Comparison of ENCODE assay signal across 8 cellular contexts in the genomic region with DNA sequence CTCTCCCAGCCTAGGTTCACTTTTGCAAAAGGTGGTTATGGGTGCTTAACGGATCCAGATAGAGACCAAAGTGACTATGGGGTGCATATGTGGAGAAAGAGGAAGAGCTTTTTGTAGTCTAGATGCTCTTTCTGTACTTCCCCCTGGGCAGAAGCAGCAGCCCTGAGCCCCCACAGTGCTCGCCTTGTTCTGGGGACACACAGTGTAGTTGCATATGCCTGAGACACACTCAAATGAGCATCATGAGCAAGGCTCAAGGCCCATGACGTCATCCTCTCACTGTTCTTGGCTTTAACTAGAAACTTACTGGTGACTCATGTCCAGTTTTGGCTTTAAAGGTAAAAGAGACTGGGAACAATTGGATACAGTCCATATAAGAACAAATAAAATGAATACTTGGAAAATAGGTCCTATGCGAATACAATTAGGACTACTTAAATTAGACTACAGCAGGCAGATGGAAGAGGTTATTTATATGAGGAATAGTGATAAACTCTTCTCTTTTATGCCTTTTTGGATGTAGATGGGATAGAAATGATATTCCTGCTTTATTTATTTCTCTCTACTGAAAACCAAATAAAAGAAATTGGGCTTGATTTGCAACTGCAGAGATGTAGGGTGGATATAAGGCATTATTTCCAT. TPM values are rescaled to one million over a fixed set of nuclear protein-coding genes. Genes with fewer than 3 reads are reported as not detected.
DNase-seq lines count a peak whose midpoint lies in the region; ATAC-seq and TF ChIP-seq lines count a peak whose summit lies in the region.

No MANE protein-coding gene starts in this region.

- intact Hi-C loops in gastrocnemius medialis (cut with DNase I; ENCODE audit: low total_unique reads): loop anchor here (2.0 to 5.0 kb wide), 2 partner anchors 23 to 35 kb away; a partner anchor contains a TSS

- no peak overlapping the region for H2AFZ ChIP-seq in SK-N-SH (ENCODE audit: low read depth)

- peak; percentile 61 for ATAC-seq in GM18511 (IDR thresholded peaks at IDR 0.05; ENCODE audit: unreplicated experiment)
- peak; percentile 69 for ATAC-seq in HG03060 (IDR thresholded peaks at IDR 0.05; ENCODE audit: low read depth, unreplicated experiment)
- peak; percentile 79 to 88 for ATAC-seq in gastrocnemius medialis

- CTCF ChIA-PET in SK-N-SH (lab: Yijun Ruan, JAX): interaction anchor here (2.2 to 2.9 kb wide), 2 partner anchors 18 to 19 kb away, joined by 10 to 24 read pairs; no protein-coding TSS in a partner anchor

- H3K36me3 ChIP-seq in SK-N-SH (replicated peaks in 1 of 2; ENCODE audit: control insufficient read depth in 1 of 2, insufficient read depth in 2 of 2, low read length in 1 of 2): no peaks in the 10 kb centered on the region
- H3K36me3 ChIP-seq in gastrocnemius medialis: no peaks in the 10 kb centered on the region

- WGBS in SK-N-SH (ENCODE audit: low lambda C conversion rate): 30% methylated on average over 4 of the region's 4 CpGs

- TF ChIP-seq CTCF in SK-N-SH (IDR thresholded peaks at IDR 0.05): no peak
- no peak for TF ChIP-seq CTCF in gastrocnemius medialis (IDR thresholded peaks at IDR 0.05 in 4 of 5, conservative IDR thresholded peaks at IDR 0.05 in 1 of 5)

- H3K4me3 ChIP-seq in SK-N-SH (ENCODE audit: low read depth in 2 of 2, low read length in 1 of 2) (no peak overlapping the region), gastrocnemius medialis (no peak overlapping the region)

- H3K27ac ChIP-seq in SK-N-SH (ENCODE audit: low read depth in 2 of 2, low read length in 1 of 2) (peak overlapping the region; percentile 29 to 92; a peak in 3 of 4 replicates), gastrocnemius medialis (peak overlapping the region; percentile 84 to 94 (median 90))

- peaks cover 15% of the 10 kb centered on the region for H3F3A ChIP-seq in SK-N-SH (replicated peaks; ENCODE audit: insufficient read depth)

- DNase-seq in SK-N-SH (no peak), foreskin melanocyte (peak; percentile 98), gastrocnemius medialis (peak; percentile 83 to 86), SKM-1 (lab: John Stamatoyannopoulos, UW; ENCODE audit: unreplicated experiment) (no peak), NCI-H1694 treated with DMSO at 0.1 percent for 48 hours (lab: John Stamatoyannopoulos, UW) (no peak)
- no peak for DNase-seq in central memory CD4-positive, alpha-beta T cell

- H3K79me2 ChIP-seq in SK-N-SH (ENCODE audit: insufficient read depth): no peaks in the 10 kb centered on the region

- H3K4me2 ChIP-seq in SK-N-SH: peak overlapping the region; percentile 70; the same call in 1 of the 2 replicates

- POLR2A ChIA-PET in SK-N-SH (lab: Yijun Ruan, JAX): no interaction called here

- H3K9me3 ChIP-seq in SK-N-SH (no peaks in the 10 kb centered on the region), gastrocnemius medialis (no peaks in the 10 kb centered on the region)

- H3K9ac ChIP-seq in SK-N-SH: no peak overlapping the region

- TF ChIP-seq POLR2A in gastrocnemius medialis (IDR thresholded peaks at IDR 0.05): peak; percentile 63 to 81

- H4K20me1 ChIP-seq in SK-N-SH (ENCODE audit: insufficient read depth): no peaks in the 10 kb centered on the region

- H3K9me2 ChIP-seq in SK-N-SH: no peaks in the 10 kb centered on the region

- in situ Hi-C loops in gastrocnemius medialis (cut with MboI; ENCODE audit: low sequenced_read_pairs in 4 of 4): loop anchor here in 1 of 4 donors (25.0 kb wide), 1 partner anchor 145 kb away; no protein-coding TSS in a partner anchor

- no peak for TF ChIP-seq RAD21 in SK-N-SH (IDR thresholded peaks at IDR 0.05; ENCODE audit: low read length)

- peaks cover 15 to 33% of the 10 kb centered on the region in 2 experiments; a peak in 3 of 4 replicates for H3K4me1 ChIP-seq in SK-N-SH (ENCODE audit: control insufficient read depth in 1 of 2, insufficient read depth in 2 of 2, low read depth in 1 of 2, low read length in 1 of 2)
- peaks cover 33 to 38% of the 10 kb centered on the region in 2 donors for H3K4me1 ChIP-seq in gastrocnemius medialis

- TF ChIP-seq EP300 in SK-N-SH (IDR thresholded peaks at IDR 0.05; ENCODE audit: borderline replicate concordance in 1 of 2, low read depth in 1 of 2, low read length in 1 of 2): peak in 1 of 2 experiments; percentile 68; a peak in 1 of 4 replicates

- H3K27me3 ChIP-seq in SK-N-SH (ENCODE audit: insufficient read depth) (no peaks in the 10 kb centered on the region), gastrocnemius medialis (no peaks in the 10 kb centered on the region)

TF ChIP-seq in SK-N-SH, 30 proteins besides CTCF, POLR2A, EP300 and RAD21 (continues in another document):
- no peak for TF ChIP-seq MXI1 (IDR thresholded peaks at IDR 0.05; ENCODE audit: low read depth, low read length)
- peak; percentile 88 for TF ChIP-seq NFIC (IDR thresholded peaks at IDR 0.05; ENCODE audit: borderline replicate concordance)
- no peak for TF ChIP-seq TAF1 (IDR thresholded peaks at IDR 0.05; ENCODE audit: borderline replicate concordance, low read depth, low read length)
- TF ChIP-seq, protein P1, sequence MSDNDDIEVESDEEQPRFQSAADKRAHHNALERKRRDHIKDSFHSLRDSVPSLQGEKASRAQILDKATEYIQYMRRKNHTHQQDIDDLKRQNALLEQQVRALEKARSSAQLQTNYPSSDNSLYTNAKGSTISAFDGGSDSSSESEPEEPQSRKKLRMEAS (IDR thresholded peaks at IDR 0.05; ENCODE audit: low read depth): peak; percentile 63
- no peak for TF ChIP-seq FOXJ3 (CRISPR knock-in tag; IDR thresholded peaks at IDR 0.05)
- TF ChIP-seq, protein P2, sequence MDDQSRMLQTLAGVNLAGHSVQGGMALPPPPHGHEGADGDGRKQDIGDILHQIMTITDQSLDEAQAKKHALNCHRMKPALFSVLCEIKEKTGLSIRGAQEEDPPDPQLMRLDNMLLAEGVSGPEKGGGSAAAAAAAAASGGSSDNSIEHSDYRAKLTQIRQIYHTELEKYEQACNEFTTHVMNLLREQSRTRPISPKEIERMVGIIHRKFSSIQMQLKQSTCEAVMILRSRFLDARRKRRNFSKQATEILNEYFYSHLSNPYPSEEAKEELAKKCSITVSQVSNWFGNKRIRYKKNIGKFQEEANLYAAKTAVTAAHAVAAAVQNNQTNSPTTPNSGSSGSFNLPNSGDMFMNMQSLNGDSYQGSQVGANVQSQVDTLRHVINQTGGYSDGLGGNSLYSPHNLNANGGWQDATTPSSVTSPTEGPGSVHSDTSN (IDR thresholded peaks at IDR 0.05): no peak
- TF ChIP-seq RFX5 (IDR thresholded peaks at IDR 0.05; ENCODE audit: low read length): no peak
- no peak for TF ChIP-seq TEAD4 (IDR thresholded peaks at IDR 0.05; ENCODE audit: borderline replicate concordance, insufficient read depth)
- TF ChIP-seq FOSL2 (IDR thresholded peaks at IDR 0.05; ENCODE audit: borderline replicate concordance, low read depth): peak; percentile 84
- no peak; the same call in 1 of the 2 replicates for TF ChIP-seq SIN3A (IDR thresholded peaks at IDR 0.05; ENCODE audit: borderline replicate concordance, low read depth, low read length)
- peak; percentile 72; the same call in 1 of the 2 replicates for TF ChIP-seq MEF2A (IDR thresholded peaks at IDR 0.05; ENCODE audit: borderline replicate concordance, low read depth)
- no peak for TF ChIP-seq GABPA (IDR thresholded peaks at IDR 0.05; ENCODE audit: low read depth)
- TF ChIP-seq ELF1 (IDR thresholded peaks at IDR 0.05): no peak
- TF ChIP-seq, protein P3, sequence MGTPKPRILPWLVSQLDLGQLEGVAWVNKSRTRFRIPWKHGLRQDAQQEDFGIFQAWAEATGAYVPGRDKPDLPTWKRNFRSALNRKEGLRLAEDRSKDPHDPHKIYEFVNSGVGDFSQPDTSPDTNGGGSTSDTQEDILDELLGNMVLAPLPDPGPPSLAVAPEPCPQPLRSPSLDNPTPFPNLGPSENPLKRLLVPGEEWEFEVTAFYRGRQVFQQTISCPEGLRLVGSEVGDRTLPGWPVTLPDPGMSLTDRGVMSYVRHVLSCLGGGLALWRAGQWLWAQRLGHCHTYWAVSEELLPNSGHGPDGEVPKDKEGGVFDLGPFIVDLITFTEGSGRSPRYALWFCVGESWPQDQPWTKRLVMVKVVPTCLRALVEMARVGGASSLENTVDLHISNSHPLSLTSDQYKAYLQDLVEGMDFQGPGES (IDR thresholded peaks at IDR 0.05; ENCODE audit: low read depth, low read length): no peak
- no peak for TF ChIP-seq YY1 (IDR thresholded peaks at IDR 0.05; ENCODE audit: low read depth)
- TF ChIP-seq GATA2 (CRISPR knock-in tag; IDR thresholded peaks at IDR 0.05): no peak
- TF ChIP-seq, protein P4, sequence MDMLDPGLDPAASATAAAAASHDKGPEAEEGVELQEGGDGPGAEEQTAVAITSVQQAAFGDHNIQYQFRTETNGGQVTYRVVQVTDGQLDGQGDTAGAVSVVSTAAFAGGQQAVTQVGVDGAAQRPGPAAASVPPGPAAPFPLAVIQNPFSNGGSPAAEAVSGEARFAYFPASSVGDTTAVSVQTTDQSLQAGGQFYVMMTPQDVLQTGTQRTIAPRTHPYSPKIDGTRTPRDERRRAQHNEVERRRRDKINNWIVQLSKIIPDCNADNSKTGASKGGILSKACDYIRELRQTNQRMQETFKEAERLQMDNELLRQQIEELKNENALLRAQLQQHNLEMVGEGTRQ (IDR thresholded peaks at IDR 0.05; ENCODE audit: borderline replicate concordance, low read depth, low read length): no peak
- no peak for TF ChIP-seq CHD2 (IDR thresholded peaks at IDR 0.05; ENCODE audit: low read length, partially characterized antibody)
- no peak for TF ChIP-seq FOXM1 (IDR thresholded peaks at IDR 0.05; ENCODE audit: low read depth)
- no peak for TF ChIP-seq RXRA (IDR thresholded peaks at IDR 0.05; ENCODE audit: borderline replicate concordance, low read depth)
- peak; percentile 75 for TF ChIP-seq TCF12 (IDR thresholded peaks at IDR 0.05)
- TF ChIP-seq EZH2phosphoT487 (IDR thresholded peaks at IDR 0.05; ENCODE audit: borderline replicate concordance, low read depth): no peak
- no peak for TF ChIP-seq SMC3 (IDR thresholded peaks at IDR 0.05; ENCODE audit: low read depth, low read length)
- TF ChIP-seq JUND (IDR thresholded peaks at IDR 0.05): peak; percentile 81

RNA-seq across cellular contexts. Expression of a gene that starts 20.1 kb away (rescaled TPM):
- 13.0 and 17.5 TPM in 2 replicates for polyA plus RNA-seq in SK-N-SH (2012; rRNA removed)
- 7.8 and 12.2 TPM in 2 replicates for polyA plus RNA-seq in SK-N-SH (2012; cell fraction: cytosol; rRNA removed)
- polyA plus RNA-seq in SK-N-SH (2012; cell fraction: nucleus; rRNA removed): 15.3 and 16.2 TPM in 2 replicates
- 10 to 100 TPM; 16.4 to 24.7 (median 16.8) TPM for total RNA-seq in gastrocnemius medialis

RNA-seq across cellular contexts. Expression of a gene that starts 33.3 kb away (rescaled TPM):
- polyA plus RNA-seq in SK-N-SH (2012; rRNA removed): 50.9 and 83.1 TPM in 2 replicates
- polyA plus RNA-seq in SK-N-SH (2012; cell fraction: cytosol; rRNA removed): 35.5 and 39.3 TPM in 2 replicates
- polyA plus RNA-seq in SK-N-SH (2012; cell fraction: nucleus; rRNA removed): 293 and 319 TPM in 2 replicates
- 1 to 10 TPM; 6.0 to 9.8 (median 8.1) TPM for total RNA-seq in gastrocnemius medialis

RNA-seq across cellular contexts. Expression of a gene that starts 52.9 kb away (rescaled TPM):
- polyA plus RNA-seq in SK-N-SH (2012; rRNA removed): 1.7 and 2.1 TPM in 2 replicates
- polyA plus RNA-seq in SK-N-SH (2012; cell fraction: cytosol; rRNA removed): 1.0 and 1.2 TPM in 2 replicates
- polyA plus RNA-seq in SK-N-SH (2012; cell fraction: nucleus; rRNA removed): 6.8 and 7.7 TPM in 2 replicates
- total RNA-seq in gastrocnemius medialis: 100 to 1,000 TPM in 1 of 4 donors, 10 to 100 TPM in 3; 57.8 to 114 (median 77.7) TPM

Comparison
In these comparisons a context has a peak if more than half of its experiments do, and no peak if none do; other contexts are left out.
1. DNase-seq: peak in foreskin melanocyte (single experiment) and gastrocnemius medialis (2 of 2); none in SK-N-SH (single experiment), central memory CD4-positive, alpha-beta T cell (single experiment), SKM-1 (single experiment) and NCI-H1694 treated with DMSO at 0.1 percent for 48 hours (single experiment).
2. Peak in every context shown above with its lines, with median percentiles within 50 percentile points of each other: ATAC-seq.